Comparison of ENCODE assay signal across 28 cellular contexts in genomic region chr4:138858419-138858818, GRCh38.
A peak's percentile ranks its signal among the peaks of the same experiment; 100 is the strongest.
DNase-seq lines count a peak whose midpoint lies in the region; ATAC-seq, FAIRE-seq and TF ChIP-seq lines count a peak whose summit lies in the region.
"Had no signal": no experiment of that assay in that cellular context is flagged by ENCODE, and none has a peak within 500 bp of the region (broad histone marks: within the 10 kb centered on the region; RNA-seq: fewer than 3 reads in every experiment).

No MANE protein-coding gene starts in this region.

- H3K27ac Mint-ChIP-seq in stimulated activated effector memory CD8-positive, alpha-beta T cell treated with anti-CD3 and anti-CD28 coated beads, Interleukin-12 subunit alpha, Interleukin-12 subunit beta, amount 100 ng/mL, for 72 hours: no peak overlapping the region
- H3K27ac Mint-ChIP-seq: CD14-positive monocyte; CD4-positive, alpha-beta memory T cell; CD4-positive, CD25-positive, alpha-beta regulatory T cell; CD8-positive, alpha-beta memory T cell had no signal

- peak; percentile 28 for DNase-seq in NCI-H69 (lab: John Stamatoyannopoulos, UW)
- DNase-seq in NCI-H82 (lab: John Stamatoyannopoulos, UW): peak; percentile 40
- no peak for DNase-seq in K562 (ENCODE audit: extremely low read depth in 1 of 4, low spot score in 3 of 4)
- no peak for DNase-seq in NCI-H146 treated with DMSO at 0.1 percent for 48 hours (lab: John Stamatoyannopoulos, UW; ENCODE audit: unreplicated experiment)
- DNase-seq in stimulated activated effector memory CD8-positive, alpha-beta T cell treated with anti-CD3 and anti-CD28 coated beads, Interleukin-12 subunit alpha, Interleukin-12 subunit beta, amount 100 ng/mL, for 72 hours (ENCODE audit: low spot score in 2 of 2): no peak
- DNase-seq: 8988T; ACHN; BE2C; C1 segment of cervical spinal cord; CD4-positive, alpha-beta memory T cell; CD4-positive, CD25-positive, alpha-beta regulatory T cell; CD8-positive, alpha-beta memory T cell; COR-L47; DMS 273 treated with DMSO at 0.1 percent for 48 hours; DMS153; DMS53; DMS79; DND-41; EL; GF-D8 had no signal

- intact Hi-C loops in K562 (cut with micrococcal nuclease): no loop called here

- H3K9me3 Mint-ChIP-seq in stimulated activated effector memory CD8-positive, alpha-beta T cell treated with anti-CD3 and anti-CD28 coated beads, Interleukin-12 subunit alpha, Interleukin-12 subunit beta, amount 100 ng/mL, for 72 hours: no peaks in the 10 kb centered on the region

- no peaks in the 10 kb centered on the region for H3K4me1 Mint-ChIP-seq in stimulated activated effector memory CD8-positive, alpha-beta T cell treated with anti-CD3 and anti-CD28 coated beads, Interleukin-12 subunit alpha, Interleukin-12 subunit beta, amount 100 ng/mL, for 72 hours
- H3K4me1 Mint-ChIP-seq: CD14-positive monocyte; CD4-positive, alpha-beta memory T cell; CD4-positive, CD25-positive, alpha-beta regulatory T cell; CD8-positive, alpha-beta memory T cell had no signal

- 0 out of 2 replicates have a peak, but pooled peaks cover 5% of the 10 kb centered on the region for H3K27me3 ChIP-seq in OCI-LY3 (ENCODE audit: low read depth, low read length)
- H3K27me3 ChIP-seq in K562 (ENCODE audit: control insufficient read depth in 2 of 2, insufficient read depth in 2 of 2, low read length in 2 of 2): peaks cover 8% of the 10 kb centered on the region in 2 experiments; a peak in 3 of 5 replicates
- H3K27me3 ChIP-seq: BE2C, BLaER1 had no signal

- H3K4me3 Mint-ChIP-seq in stimulated activated effector memory CD8-positive, alpha-beta T cell treated with anti-CD3 and anti-CD28 coated beads, Interleukin-12 subunit alpha, Interleukin-12 subunit beta, amount 100 ng/mL, for 72 hours: no peak overlapping the region
- H3K4me3 Mint-ChIP-seq: CD14-positive monocyte; CD4-positive, alpha-beta memory T cell; CD4-positive, CD25-positive, alpha-beta regulatory T cell; CD8-positive, alpha-beta memory T cell had no signal

- in situ Hi-C loops in K562 (cut with MboI): loop anchor here (25.0 kb wide), 2 partner anchors 821 to 1121 kb away; no protein-coding TSS in a partner anchor

- peak overlapping the region; percentile 44; the same call in 1 of the 2 replicates for H2AFZ ChIP-seq in OCI-LY3 (ENCODE audit: low read depth, low read length)
- H2AFZ ChIP-seq in K562 (ENCODE audit: low read depth, low read length): no peak overlapping the region

- H3K9ac ChIP-seq in OCI-LY3 (ENCODE audit: low read length) (no peak overlapping the region), K562 (ENCODE audit: insufficient read depth in 1 of 2, low read depth in 2 of 2, low read length in 2 of 2) (no peak overlapping the region)
- H3K9ac ChIP-seq: BLaER1 had no signal

- no peak for TF ChIP-seq POLR2A in K562 (conservative IDR thresholded peaks at IDR 0.05)

- no TSS peak for BruUV-seq in K562 (replicated peaks; lab: Mats Ljungman, UMichigan)

- H3K4me2 ChIP-seq in OCI-LY3 (ENCODE audit: low read length) (no peak overlapping the region), K562 (ENCODE audit: insufficient read depth, low read length) (no peak overlapping the region)
- H3K4me2 ChIP-seq: BLaER1 had no signal

- H3K79me2 ChIP-seq in OCI-LY3 (ENCODE audit: low read length) (no peaks in the 10 kb centered on the region), K562 (ENCODE audit: control insufficient read depth, insufficient read depth, low read length) (no peaks in the 10 kb centered on the region)

- TF ChIP-seq CTCF in OCI-LY3 (IDR thresholded peaks at IDR 0.05; ENCODE audit: low read depth, low read length): no peak
- no peak for TF ChIP-seq CTCF in K562 (IDR thresholded peaks at IDR 0.05 in 2 of 3, conservative IDR thresholded peaks at IDR 0.05 in 1 of 3; ENCODE audit: insufficient read depth in 2 of 3, low read depth in 1 of 3, low read length in 3 of 3)

- no peaks in the 10 kb centered on the region for H3K36me3 Mint-ChIP-seq in stimulated activated effector memory CD8-positive, alpha-beta T cell treated with anti-CD3 and anti-CD28 coated beads, Interleukin-12 subunit alpha, Interleukin-12 subunit beta, amount 100 ng/mL, for 72 hours
- H3K36me3 Mint-ChIP-seq: CD14-positive monocyte; CD4-positive, alpha-beta memory T cell had no signal

- POLR2A ChIA-PET in K562 (lab: Yijun Ruan, JAX): no interaction called here

- no peak for FAIRE-seq in K562 (lab: Jason Lieb, UNC)
- FAIRE-seq: A204.1, G401.6, GM12892, GM18507 had no signal

- no peak overlapping the region for H3K27ac ChIP-seq in OCI-LY3 (ENCODE audit: low read length)
- no peak overlapping the region for H3K27ac ChIP-seq in K562 (ENCODE audit: extremely low read depth, low read depth, low read length)
- H3K27ac ChIP-seq: BLaER1 had no signal

- no peaks in the 10 kb centered on the region for H4K20me1 ChIP-seq in OCI-LY3 (ENCODE audit: insufficient read depth, low read length)
- no peaks in the 10 kb centered on the region for H4K20me1 ChIP-seq in K562 (replicated peaks; ENCODE audit: control insufficient read depth, insufficient read depth, low read length)
- H4K20me1 ChIP-seq: BLaER1 had no signal

- H3K36me3 ChIP-seq in OCI-LY3 (replicated peaks; ENCODE audit: low read depth, low read length) (no peaks in the 10 kb centered on the region), K562 (ENCODE audit: control insufficient read depth, insufficient read depth, low read length) (no peaks in the 10 kb centered on the region)
- H3K36me3 ChIP-seq: BE2C, BLaER1 had no signal

- TF ChIP-seq RAD21 in K562 (CRISPR knock-in tag; conservative IDR thresholded peaks at IDR 0.05 in 1 of 2, IDR thresholded peaks at IDR 0.05 in 1 of 2): no peak

- no peak for ATAC-seq in K562
- ATAC-seq in GM19452 (IDR thresholded peaks at IDR 0.05; ENCODE audit: unreplicated experiment): no peak
- no peak for ATAC-seq in stimulated activated effector memory CD8-positive, alpha-beta T cell treated with anti-CD3 and anti-CD28 coated beads, Interleukin-12 subunit alpha, Interleukin-12 subunit beta, amount 100 ng/mL, for 72 hours

- CTCF ChIA-PET in K562 (lab: Yijun Ruan, JAX; ENCODE audit: low intra/inter-chr PET ratio): no interaction called here

- no peaks in the 10 kb centered on the region for H3K9me3 ChIP-seq in OCI-LY3 (ENCODE audit: insufficient read depth, low read length)
- H3K9me3 ChIP-seq in K562 (replicated peaks; ENCODE audit: control insufficient read depth, insufficient read depth, low read depth, low read length): no peaks in the 10 kb centered on the region
- H3K9me3 ChIP-seq: BE2C had no signal

- no peaks in the 10 kb centered on the region for H3K4me1 ChIP-seq in OCI-LY3 (ENCODE audit: low read length)
- H3K4me1 ChIP-seq in K562 (replicated peaks in 1 of 2; ENCODE audit: control insufficient read depth in 2 of 2, insufficient read depth in 2 of 2, low read length in 2 of 2): no peaks in the 10 kb centered on the region
- H3K4me1 ChIP-seq: BE2C, BLaER1 had no signal

- no peaks in the 10 kb centered on the region for H3K9me1 ChIP-seq in K562 (ENCODE audit: control insufficient read depth, insufficient read depth, low read length)

- no peak for TF ChIP-seq EP300 in K562 (IDR thresholded peaks at IDR 0.05; ENCODE audit: low read length)

- H3K4me3 ChIP-seq in OCI-LY3 (ENCODE audit: low read length): no peak overlapping the region
- no peak overlapping the region for H3K4me3 ChIP-seq in K562
- H3K4me3 ChIP-seq: BLaER1 had no signal

Comparison
In these comparisons a context has a peak if more than half of its experiments do, and no peak if none do; other contexts are left out.
1. DNase-seq: peak in NCI-H69 (single experiment) and NCI-H82 (single experiment); none in K562 (0 of 4), NCI-H146 treated with DMSO at 0.1 percent for 48 hours (single experiment) and stimulated activated effector memory CD8-positive, alpha-beta T cell treated with anti-CD3 and anti-CD28 coated beads, Interleukin-12 subunit alpha, Interleukin-12 subunit beta, amount 100 ng/mL, for 72 hours (0 of 2).